In the genomic region with DNA sequence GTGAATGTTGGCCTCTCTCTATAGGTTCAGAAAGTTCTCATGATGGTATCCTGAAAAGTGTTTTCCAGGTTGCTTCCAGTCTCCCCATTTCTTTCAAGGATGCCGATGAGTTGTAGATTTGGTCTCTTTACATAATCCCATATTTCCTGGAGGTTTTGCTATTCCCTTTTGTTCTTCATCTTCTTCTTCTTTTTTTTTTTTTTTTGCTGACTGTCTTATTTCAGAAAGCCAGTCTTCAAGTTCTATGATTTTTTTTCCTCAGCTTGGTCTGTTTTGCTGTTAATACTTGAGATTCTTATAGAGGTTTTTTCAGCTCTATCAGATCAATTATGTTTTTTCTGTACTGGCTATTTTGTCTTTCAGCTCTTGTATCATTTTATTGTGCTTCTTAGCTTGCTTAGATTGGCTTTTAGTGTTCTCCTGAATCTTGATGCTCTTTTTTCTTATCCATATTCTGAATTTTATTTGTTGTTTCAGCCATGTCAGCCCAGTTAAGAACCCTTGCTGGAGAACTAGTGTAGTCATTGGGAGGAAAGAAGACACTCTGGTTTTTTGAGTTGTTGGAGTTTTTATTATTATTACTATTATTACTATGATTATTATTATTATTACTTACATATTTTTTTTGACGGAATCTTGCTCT, we compare ENCODE assay signal across 8 cellular contexts.
"Had no signal": no experiment of that assay in that cellular context is flagged by ENCODE, and none has a peak within 500 bp of the region (broad histone marks: within the 10 kb centered on the region; RNA-seq: fewer than 3 reads in every experiment).

No MANE protein-coding gene starts in this region.

- H3K9me3 ChIP-seq: HAP-1 had no signal

- H2AFZ ChIP-seq: GM23248 had no signal

- H3K9ac ChIP-seq: GM23248, KMS-11 had no signal

- H3K4me2 ChIP-seq: KMS-11 had no signal

- DNase-seq: GM23248, GOT3, H7, Karpas-422, KBM-7 had no signal

- H3K27ac ChIP-seq: GM23248, KMS-11 had no signal

- H3K36me3 ChIP-seq: HAP-1 had no signal

- H3K4me3 ChIP-seq: GM23248, HAP-1 had no signal

- ATAC-seq: HCT116 had no signal
